ENCODE assay signal across 1 cellular context in genomic region chr10:70678757-70679489, GRCh38.
TF ChIP-seq lines count a peak whose summit lies in the region.

No MANE protein-coding gene starts in this region.

TF ChIP-seq in HEK293, 187 proteins besides CTCF, POLR2A, EP300 and RAD21 (continued from another document):
- TF ChIP-seq PATZ1 (tag by site-specific recombination; IDR thresholded peaks at IDR 0.05) (no peak), ZNF223 (tag by site-specific recombination; IDR thresholded peaks at IDR 0.05) (no peak), ZNF341 (tag by site-specific recombination; IDR thresholded peaks at IDR 0.05; ENCODE audit: low read depth) (no peak), ZFHX2 (tag by site-specific recombination; conservative IDR thresholded peaks at IDR 0.05) (peak; percentile 62), ZNF571 (tag by site-specific recombination; IDR thresholded peaks at IDR 0.05) (no peak), ZSCAN16 (tag by site-specific recombination; IDR thresholded peaks at IDR 0.05) (no peak), ZNF169 (tag by site-specific recombination; IDR thresholded peaks at IDR 0.05) (no peak), GLI2 (tag by site-specific recombination; IDR thresholded peaks at IDR 0.05; ENCODE audit: borderline replicate concordance, low read depth) (no peak), ZSCAN30 (tag by site-specific recombination; IDR thresholded peaks at IDR 0.05) (no peak), EGR2 (tag by site-specific recombination; IDR thresholded peaks at IDR 0.05; ENCODE audit: low read depth) (peak; percentile 74), ATF2 (tag by site-specific recombination; IDR thresholded peaks at IDR 0.05; ENCODE audit: low read depth) (no peak), ZNF629 (tag by site-specific recombination; IDR thresholded peaks at IDR 0.05) (no peak), ZNF19 (tag by site-specific recombination; IDR thresholded peaks at IDR 0.05; ENCODE audit: low read depth) (no peak), ZNF600 (tag by site-specific recombination; IDR thresholded peaks at IDR 0.05) (no peak), ZNF639 (tag by site-specific recombination; IDR thresholded peaks at IDR 0.05) (no peak)
